23 cellular contexts compared by ENCODE assay signal in genomic region chr12:122283680-122284079, GRCh38. TPM values are rescaled to one million over a fixed set of nuclear protein-coding genes. Genes with fewer than 3 reads are reported as not detected.
DNase-seq lines count a peak whose midpoint lies in the region; ATAC-seq and TF ChIP-seq lines count a peak whose summit lies in the region.
"Had no signal": no experiment of that assay in that cellular context is flagged by ENCODE, and none has a peak within 500 bp of the region (broad histone marks: within the 10 kb centered on the region; RNA-seq: fewer than 3 reads in every experiment).

No MANE protein-coding gene starts in this region.

- intact Hi-C loops in left lung (cut with DNase I), result no loop called here

- H3K4me1 Mint-ChIP-seq in progenitor cell of endocrine pancreas (ENCODE audit: low read depth), result peaks cover 3% of the 10 kb centered on the region
- H3K4me1 Mint-ChIP-seq: CD14-positive monocyte; CD8-positive, alpha-beta memory T cell had no signal

- H3K4me3 Mint-ChIP-seq in progenitor cell of endocrine pancreas (ENCODE audit: low read depth), result no peak overlapping the region
- H3K4me3 Mint-ChIP-seq: CD14-positive monocyte; CD4-positive, alpha-beta memory T cell; CD4-positive, CD25-positive, alpha-beta regulatory T cell; CD8-positive, alpha-beta memory T cell had no signal

- peaks cover 8% of the 10 kb centered on the region for H3K36me3 Mint-ChIP-seq in progenitor cell of endocrine pancreas (ENCODE audit: insufficient read depth)

- H3K9me3 Mint-ChIP-seq in progenitor cell of endocrine pancreas (ENCODE audit: low read depth), result no peaks in the 10 kb centered on the region
- H3K9me3 Mint-ChIP-seq: CD14-positive monocyte; CD4-positive, alpha-beta memory T cell; CD4-positive, CD25-positive, alpha-beta regulatory T cell; CD8-positive, alpha-beta memory T cell had no signal

- peak; percentile 76 for ATAC-seq in left lung
- ATAC-seq: GM12878 had no signal

- no peak overlapping the region for H3K4me3 ChIP-seq in left lung
- H3K4me3 ChIP-seq: BLaER1, GM12878 had no signal

- no peak for TF ChIP-seq CTCF in left lung (IDR thresholded peaks at IDR 0.05)
- no peak for TF ChIP-seq CTCF in progenitor cell of endocrine pancreas (IDR thresholded peaks at IDR 0.05; ENCODE audit: unreplicated experiment)

- no peaks in the 10 kb centered on the region for H3K4me1 ChIP-seq in left lung
- H3K4me1 ChIP-seq: BLaER1 had no signal

- no peaks in the 10 kb centered on the region for H3K9me3 ChIP-seq in left lung
- H3K9me3 ChIP-seq: BE2C, BLaER1 had no signal

- peaks cover 0 to 51% of the 10 kb centered on the region in 2 donors for H3K36me3 ChIP-seq in left lung
- H3K36me3 ChIP-seq: BE2C had no signal

- DNase-seq in NCI-H510A treated with DMSO at 0.1 percent for 48 hours (lab: John Stamatoyannopoulos, UW) (peak; percentile 15), NCI-H510A (lab: John Stamatoyannopoulos, UW) (no peak), left lung (no peak), progenitor cell of endocrine pancreas (ENCODE audit: low spot score, unreplicated experiment) (no peak), H4 (ENCODE audit: low spot score) (no peak)
- no peak for DNase-seq in central memory CD4-positive, alpha-beta T cell
- DNase-seq: 8988T; ACHN; BE2C; C1 segment of cervical spinal cord; CD4-positive, alpha-beta memory T cell; CD4-positive, CD25-positive, alpha-beta regulatory T cell; CD8-positive, alpha-beta memory T cell; COR-L47; DMS 273 treated with DMSO at 0.1 percent for 48 hours; DMS153; DMS79; DND-41; EL; GDM1 had no signal

- no peak overlapping the region for H3K27ac ChIP-seq in left lung
- H3K27ac ChIP-seq: BLaER1 had no signal

- no peaks in the 10 kb centered on the region for H3K27me3 ChIP-seq in left lung
- H3K27me3 ChIP-seq: BE2C, BLaER1 had no signal

- H3K27ac Mint-ChIP-seq in progenitor cell of endocrine pancreas, result peak overlapping the region; percentile 59
- H3K27ac Mint-ChIP-seq: CD4-positive, CD25-positive, alpha-beta regulatory T cell had no signal

- no peaks in the 10 kb centered on the region for H3K27me3 Mint-ChIP-seq in progenitor cell of endocrine pancreas
- H3K27me3 Mint-ChIP-seq: CD4-positive, alpha-beta memory T cell; CD4-positive, CD25-positive, alpha-beta regulatory T cell; CD8-positive, alpha-beta memory T cell had no signal

RNA-seq across cellular contexts. Expression of gene VPS33A, which starts 17.4 kb away (rescaled TPM):
- 10 to 100 TPM; 18.7 to 21.4 TPM for total RNA-seq in left lung
- total RNA-seq in progenitor cell of endocrine pancreas, result 33.2 and 40.4 TPM in 2 replicates
- total RNA-seq in H4 (2014; rRNA removed; shearing (Covaris generic)), result 15.6 and 16.8 TPM in 2 replicates

RNA-seq across cellular contexts. Expression of gene DIABLO, which starts 57.8 kb away (rescaled TPM):
- total RNA-seq in left lung, result 10 to 100 TPM; 34.6 to 34.7 TPM
- total RNA-seq in progenitor cell of endocrine pancreas, result 63.8 and 65.3 TPM in 2 replicates
- total RNA-seq in H4 (2014; rRNA removed; shearing (Covaris generic)), result 116 and 118 TPM in 2 replicates
